ENCODE assay signal across 20 cellular contexts in genomic region chr16:50247906-50248608, GRCh38. TPM values are rescaled to one million over a fixed set of nuclear protein-coding genes. Genes with fewer than 3 reads are reported as not detected.
DNase-seq lines count a peak whose midpoint lies in the region; ATAC-seq and TF ChIP-seq lines count a peak whose summit lies in the region.
"Had no signal": no experiment of that assay in that cellular context is flagged by ENCODE, and none has a peak within 500 bp of the region (broad histone marks: within the 10 kb centered on the region; RNA-seq: fewer than 3 reads in every experiment).

No MANE protein-coding gene starts in this region.

- H3K4me3 Mint-ChIP-seq in activated T-cell treated with anti-CD3 and anti-CD28 coated beads, Interleukin-2, amount 50 U/mL, for 4 hours = peak overlapping the region; percentile 17
- H3K4me3 Mint-ChIP-seq in dendritic cell treated with granulocyte-macrophage colony-stimulating factor and Interleukin-4, amounts not matched to agents 40 ng/mL and 50 ng/mL, for 4 days = peak overlapping the region; percentile 68
- H3K4me3 Mint-ChIP-seq in osteocyte (ENCODE audit: unreplicated experiment) = no peak overlapping the region
- H3K4me3 Mint-ChIP-seq: HFFc6 had no signal

- no peaks in the 10 kb centered on the region; the same call in 1 of the 2 replicates for H4K20me1 ChIP-seq in IMR-90 (ENCODE audit: insufficient read depth, low read length)

- no peaks in the 10 kb centered on the region for H3K9me3 ChIP-seq in IMR-90 (ENCODE audit: control insufficient read depth, insufficient read depth, low read length)
- H3K9me3 ChIP-seq: adrenal gland, heart left ventricle, vagina had no signal

- dilution Hi-C loops in IMR-90 (cut with HindIII; ENCODE audit: low sequenced_read_pairs, unreplicated experiment) = no loop called here

- no peak overlapping the region for H2BK120ac ChIP-seq in IMR-90 (ENCODE audit: low read depth, low read length)

- no peak overlapping the region for H3K18ac ChIP-seq in IMR-90 (ENCODE audit: low read depth, low read length)

- TF ChIP-seq CTCF in IMR-90 (conservative IDR thresholded peaks at IDR 0.05; ENCODE audit: low read depth, low read length) (no peak), osteocyte (IDR thresholded peaks at IDR 0.05) (no peak)

- H2AFZ ChIP-seq in IMR-90 (replicated peaks; ENCODE audit: low read length, poor library complexity) = peak overlapping the region; percentile 24

- no peak overlapping the region for H4K5ac ChIP-seq in IMR-90 (ENCODE audit: low read depth, low read length)

- no peaks in the 10 kb centered on the region for H3K27me3 Mint-ChIP-seq in activated T-cell treated with anti-CD3 and anti-CD28 coated beads, Interleukin-2, amount 50 U/mL, for 4 hours (ENCODE audit: low read depth)
- H3K27me3 Mint-ChIP-seq in dendritic cell treated with granulocyte-macrophage colony-stimulating factor and Interleukin-4, amounts not matched to agents 40 ng/mL and 50 ng/mL, for 4 days = no peaks in the 10 kb centered on the region
- H3K27me3 Mint-ChIP-seq in osteocyte (ENCODE audit: unreplicated experiment) = peaks cover 13% of the 10 kb centered on the region
- H3K27me3 Mint-ChIP-seq: CD8-positive, alpha-beta memory T cell had no signal

- H3K4me1 Mint-ChIP-seq in activated T-cell treated with anti-CD3 and anti-CD28 coated beads, Interleukin-2, amount 50 U/mL, for 4 hours (ENCODE audit: low read depth) = peaks cover 12% of the 10 kb centered on the region
- peaks cover 90% of the 10 kb centered on the region for H3K4me1 Mint-ChIP-seq in dendritic cell treated with granulocyte-macrophage colony-stimulating factor and Interleukin-4, amounts not matched to agents 40 ng/mL and 50 ng/mL, for 4 days (ENCODE audit: low read depth)
- peaks cover 39% of the 10 kb centered on the region for H3K4me1 Mint-ChIP-seq in osteocyte (ENCODE audit: unreplicated experiment)

- H2BK5ac ChIP-seq in IMR-90 (ENCODE audit: low read depth, low read length, poor library complexity, severe bottlenecking) = no peak overlapping the region

- no TSS peak for BruUV-seq in IMR-90 (replicated peaks; lab: Mats Ljungman, UMichigan)

- in situ Hi-C loops in IMR-90 (cut with MboI; ENCODE audit: low sequenced_read_pairs) = no loop called here

- H2AK5ac ChIP-seq in IMR-90 (ENCODE audit: low read depth, low read length) = peak overlapping the region; percentile 24; the same call in 1 of the 2 replicates

- TF ChIP-seq POLR2A in IMR-90 (IDR thresholded peaks at IDR 0.05; ENCODE audit: low read depth, low read length) = no peak

- no peak overlapping the region for H2BK15ac ChIP-seq in IMR-90 (ENCODE audit: low read depth, low read length)

- H3K23ac ChIP-seq in IMR-90 (ENCODE audit: low read depth, low read length) = no peak overlapping the region

- H3K9ac ChIP-seq in IMR-90 (ENCODE audit: low read depth, low read length) = no peak overlapping the region

- no peaks in the 10 kb centered on the region for H3K79me1 ChIP-seq in IMR-90 (ENCODE audit: low read depth in 1 of 2, low read length in 2 of 2)

- H2BK20ac ChIP-seq in IMR-90 (ENCODE audit: low read depth, low read length) = no peak overlapping the region

- intact Hi-C loops in IMR-90 (cut with micrococcal nuclease) = no loop called here
- intact Hi-C loops in dendritic cell treated with granulocyte-macrophage colony-stimulating factor and Interleukin-4, amounts not matched to agents 40 ng/mL and 50 ng/mL, for 4 days (cut with micrococcal nuclease) = loop anchor here (2.0 kb wide), 1 partner anchor 35 kb away; no protein-coding TSS in a partner anchor

- CTCF ChIA-PET in IMR-90 (lab: Yijun Ruan, JAX) = no interaction called here

- no peaks in the 10 kb centered on the region for H3K9me3 Mint-ChIP-seq in activated T-cell treated with anti-CD3 and anti-CD28 coated beads, Interleukin-2, amount 50 U/mL, for 4 hours
- H3K9me3 Mint-ChIP-seq in dendritic cell treated with granulocyte-macrophage colony-stimulating factor and Interleukin-4, amounts not matched to agents 40 ng/mL and 50 ng/mL, for 4 days = no peaks in the 10 kb centered on the region
- H3K9me3 Mint-ChIP-seq in osteocyte (ENCODE audit: unreplicated experiment) = no peaks in the 10 kb centered on the region
- H3K9me3 Mint-ChIP-seq: CD8-positive, alpha-beta memory T cell; HFFc6; nephron progenitor cell had no signal

- H3K27ac Mint-ChIP-seq in dendritic cell treated with granulocyte-macrophage colony-stimulating factor and Interleukin-4, amounts not matched to agents 40 ng/mL and 50 ng/mL, for 4 days = peak overlapping the region; percentile 60
- no peak overlapping the region for H3K27ac Mint-ChIP-seq in osteocyte (ENCODE audit: unreplicated experiment)
- H3K27ac Mint-ChIP-seq: HFFc6, nephron progenitor cell had no signal

- H3K56ac ChIP-seq in IMR-90 (ENCODE audit: extremely low read depth, insufficient read depth, low read length) = no peak overlapping the region

- no peak overlapping the region for H3K4me2 ChIP-seq in IMR-90 (ENCODE audit: low read depth, low read length)

- peaks cover 14% of the 10 kb centered on the region for H3K4me1 ChIP-seq in IMR-90 (ENCODE audit: control insufficient read depth, insufficient read depth, low read length)

- no peak overlapping the region for H3K27ac ChIP-seq in IMR-90 (ENCODE audit: insufficient read depth, low read length)
- H3K27ac ChIP-seq: adrenal gland, heart left ventricle, vagina had no signal

- H3K36me3 Mint-ChIP-seq in activated T-cell treated with anti-CD3 and anti-CD28 coated beads, Interleukin-2, amount 50 U/mL, for 4 hours (ENCODE audit: insufficient read depth) = no peaks in the 10 kb centered on the region
- peaks cover 51% of the 10 kb centered on the region for H3K36me3 Mint-ChIP-seq in dendritic cell treated with granulocyte-macrophage colony-stimulating factor and Interleukin-4, amounts not matched to agents 40 ng/mL and 50 ng/mL, for 4 days (ENCODE audit: low read depth)
- no peaks in the 10 kb centered on the region for H3K36me3 Mint-ChIP-seq in osteocyte (ENCODE audit: unreplicated experiment)
- H3K36me3 Mint-ChIP-seq: CD8-positive, alpha-beta memory T cell had no signal

- POLR2A ChIA-PET in IMR-90 (lab: Charles Lee; ENCODE audit: unreplicated experiment) = no interaction called here

- no peak overlapping the region for H3K4me3 ChIP-seq in IMR-90 (ENCODE audit: insufficient read depth, low read depth, low read length)
- H3K4me3 ChIP-seq: adrenal gland, heart left ventricle, lung, vagina had no signal

- H3K9me1 ChIP-seq in IMR-90 (ENCODE audit: insufficient read depth, low read length) = peaks cover 4% of the 10 kb centered on the region; the same call in 1 of the 2 replicates

- no peak for ATAC-seq in activated T-cell treated with anti-CD3 and anti-CD28 coated beads, Interleukin-2, amount 50 U/mL, for 4 hours
- no peak for ATAC-seq in IMR-90 (ENCODE audit: low read depth)
- ATAC-seq in GM19395 (IDR thresholded peaks at IDR 0.05; ENCODE audit: unreplicated experiment) = no peak
- no peak for ATAC-seq in HG03108 (IDR thresholded peaks at IDR 0.05; ENCODE audit: unreplicated experiment)
- ATAC-seq: heart left ventricle, Right ventricle myocardium inferior had no signal

- peaks cover 22% of the 10 kb centered on the region for H3K27me3 ChIP-seq in IMR-90 (ENCODE audit: control insufficient read depth, insufficient read depth, low read length)
- H3K27me3 ChIP-seq: adrenal gland, vagina had no signal

- no peak overlapping the region for H3K14ac ChIP-seq in IMR-90 (replicated peaks; ENCODE audit: low read depth, low read length)

- H3K36me3 ChIP-seq in IMR-90 (ENCODE audit: control insufficient read depth, insufficient read depth, low read length) = no peaks in the 10 kb centered on the region
- H3K36me3 ChIP-seq: adrenal gland, heart left ventricle, vagina had no signal

- no peak for DNase-seq in activated T-cell treated with anti-CD3 and anti-CD28 coated beads, Interleukin-2, amount 50 U/mL, for 4 hours
- no peak for DNase-seq in activated T-cell treated with anti-CD3 and anti-CD28 coated beads, Interleukin-2, amount 50 U/mL, for 1 hour
- no peak for DNase-seq in IMR-90
- DNase-seq in osteocyte (ENCODE audit: extremely low spot score, unreplicated experiment) = peak; percentile 70
- DNase-seq in GF-D8 (lab: John Stamatoyannopoulos, UW) = no peak
- DNase-seq: CD8-positive, alpha-beta memory T cell; effector memory CD4-positive, alpha-beta T cell; heart left ventricle; HFFc6; islet precursor cell; NCI-H187 treated with DMSO at 0.1 percent for 48 hours; NCI-H345; nephron progenitor cell had no signal

- TF ChIP-seq RAD21 in IMR-90 (IDR thresholded peaks at IDR 0.05; ENCODE audit: low read length) = no peak

- no peak overlapping the region for H4K91ac ChIP-seq in IMR-90 (ENCODE audit: insufficient read depth, low read depth, low read length)

- H4K8ac ChIP-seq in IMR-90 (ENCODE audit: low read depth in 2 of 2, low read length in 2 of 2) = no peak overlapping the region

- H3K4ac ChIP-seq in IMR-90 (ENCODE audit: low read depth, low read length) = no peak overlapping the region

- 88% methylated on average over 4 of the region's 13 CpGs; no CpG with 5 or more reads in 1 of the 2 experiments for WGBS in IMR-90 (ENCODE audit: extremely low coverage in 2 of 2, insufficient read length in 1 of 2), 2 experiments

- H2AK9ac ChIP-seq in IMR-90 (replicated peaks; ENCODE audit: low read depth, low read length, poor library complexity) = peak overlapping the region; percentile 63

TF ChIP-seq in IMR-90, 13 proteins besides CTCF, POLR2A, EP300 and RAD21:
- TF ChIP-seq NFE2L2 (IDR thresholded peaks at IDR 0.05; ENCODE audit: low read depth, low read length) = no peak
- no peak for TF ChIP-seq CEBPB (IDR thresholded peaks at IDR 0.05; ENCODE audit: low read depth, low read length)
- no peak for TF ChIP-seq MAFK (IDR thresholded peaks at IDR 0.05; ENCODE audit: low read depth, low read length)
- TF ChIP-seq MAZ (IDR thresholded peaks at IDR 0.05; ENCODE audit: borderline replicate concordance, low read depth, low read length) = no peak
- TF ChIP-seq USF2 (IDR thresholded peaks at IDR 0.05; ENCODE audit: low read depth, low read length) = no peak
- TF ChIP-seq BHLHE40 (IDR thresholded peaks at IDR 0.05; ENCODE audit: low read depth, low read length) = no peak

RNA-seq across cellular contexts. Expression of gene ADCY7, which starts 18.3 kb away (rescaled TPM):
- total RNA-seq in activated T-cell treated with anti-CD3 and anti-CD28 coated beads, Interleukin-2, amount 50 U/mL, for 4 hours = 10 to 100 TPM; 61.7 to 77.6 (median 70.7) TPM
- 12.2 and 15.2 TPM in 2 replicates for total RNA-seq in IMR-90 (2012; rRNA removed)
- polyA plus RNA-seq in IMR-90 (2012; rRNA removed) = 16.6 and 17.1 TPM in 2 replicates
- 8.3 and 16.7 TPM in 2 replicates for polyA plus RNA-seq in IMR-90 (2012; cell fraction: cytosol; rRNA removed)
- polyA plus RNA-seq in IMR-90 (2012; cell fraction: nucleus; rRNA removed; ENCODE audit: low replicate concordance) = 29.6 and 55.4 TPM in 2 replicates
- 4.6 TPM in 2 replicates for total RNA-seq in osteocyte
